In the genomic region with DNA sequence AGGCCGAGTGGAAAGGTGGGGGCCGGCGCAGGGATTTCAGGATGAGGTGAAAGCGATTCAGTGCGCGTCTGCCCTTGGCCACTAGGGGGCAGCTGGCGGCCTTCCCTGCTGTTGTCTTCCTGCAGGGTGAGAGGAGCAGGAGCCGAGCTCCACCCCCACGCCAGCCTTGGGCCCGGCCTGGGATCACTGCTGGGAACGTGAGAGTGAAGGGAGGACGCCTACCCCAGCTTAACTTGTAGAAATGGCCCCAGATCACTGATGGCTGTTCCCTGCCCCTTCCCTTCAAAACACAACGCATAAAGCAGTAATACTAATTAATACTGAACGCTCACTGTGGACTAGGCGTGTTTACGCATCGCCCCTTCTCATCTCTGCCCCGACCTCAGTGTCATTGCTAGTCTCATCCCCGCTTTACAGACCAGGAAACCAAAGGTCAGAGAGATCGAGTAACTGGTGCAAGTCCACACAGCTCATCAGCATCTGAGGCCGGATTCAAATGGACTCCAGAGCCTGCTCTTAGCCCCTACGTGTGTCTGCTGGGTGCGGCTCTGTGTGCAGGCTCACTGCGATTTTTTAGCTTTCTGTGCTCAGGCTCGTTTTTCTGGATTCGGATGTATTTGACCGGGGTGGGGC, we compare ENCODE assay signal across 8 cellular contexts. TPM values are rescaled to one million over a fixed set of nuclear protein-coding genes. Genes with fewer than 3 reads are reported as not detected.
DNase-seq lines count a peak whose midpoint lies in the region; ATAC-seq lines count a peak whose summit lies in the region.

No MANE protein-coding gene starts in this region.

- no peak overlapping the region for H3K9ac ChIP-seq in BLaER1

- H3K4me1 ChIP-seq in BLaER1: peaks cover 71% of the 10 kb centered on the region

- DNase-seq in NCI-H460 (ENCODE audit: extremely low read depth, low read depth): peak; percentile 79
- peak; percentile 78 for DNase-seq in activated CD4-positive, alpha-beta T cell treated with anti-CD3 and anti-CD28 coated beads for 48 hours
- peak; percentile 92 for DNase-seq in cerebellum (ENCODE audit: low spot score)
- DNase-seq in stimulated activated CD4-positive, alpha-beta T cell treated with anti-CD3 and anti-CD28 coated beads, Interleukin-2, amount 100 ng/mL, for 24 hours: peak; percentile 70 to 78

- peak overlapping the region; percentile 19 for H3K4me2 ChIP-seq in BLaER1

- no peak overlapping the region for H3K4me3 ChIP-seq in BLaER1

- ATAC-seq in HG02642 (IDR thresholded peaks at IDR 0.05; ENCODE audit: poor library complexity, unreplicated experiment): peak; percentile 51
- no peak for ATAC-seq in HG03045 (IDR thresholded peaks at IDR 0.05; ENCODE audit: unreplicated experiment)

- peaks cover 31% of the 10 kb centered on the region for H4K20me1 ChIP-seq in BLaER1

- H3K27ac ChIP-seq in BLaER1: no peak overlapping the region
- peak overlapping the region; percentile 69 for H3K27ac ChIP-seq in layer of hippocampus (ENCODE audit: low read depth, low read length)

- H3K36me3 ChIP-seq in BLaER1: no peaks in the 10 kb centered on the region

- no peaks in the 10 kb centered on the region for H3K9me3 ChIP-seq in BLaER1

- H3K27me3 ChIP-seq in BLaER1 (no peaks in the 10 kb centered on the region), layer of hippocampus (ENCODE audit: control insufficient read depth, insufficient read depth, low read length) (no peaks in the 10 kb centered on the region)

RNA-seq across cellular contexts. Expression of gene MVK, which starts 24.3 kb away (rescaled TPM):
- 4.4 and 6.4 TPM in 2 replicates for total RNA-seq in NCI-H460 (2014; rRNA removed; shearing (Covaris generic))
- 37.3 and 37.6 TPM in 2 replicates for polyA plus RNA-seq in NCI-H460 (2014; cell fraction: nucleus; rRNA removed)
- 14.8 TPM for total RNA-seq in cerebellum

RNA-seq across cellular contexts. Expression of gene MMAB, which starts 24.6 kb away (rescaled TPM):
- total RNA-seq in NCI-H460 (2014; rRNA removed; shearing (Covaris generic)): 25.6 and 34.6 TPM in 2 replicates
- 99.1 and 132 TPM in 2 replicates for polyA plus RNA-seq in NCI-H460 (2014; cell fraction: nucleus; rRNA removed)
- total RNA-seq in cerebellum: 13.1 TPM
